ENCODE assay signal across 10 cellular contexts in genomic region chr2:100581265-100581612, GRCh38. TPM values are rescaled to one million over a fixed set of nuclear protein-coding genes. Genes with fewer than 3 reads are reported as not detected.
DNase-seq lines count a peak whose midpoint lies in the region; ATAC-seq and TF ChIP-seq lines count a peak whose summit lies in the region.
"Had no signal": no experiment of that assay in that cellular context is flagged by ENCODE, and none has a peak within 500 bp of the region (broad histone marks: within the 10 kb centered on the region; RNA-seq: fewer than 3 reads in every experiment).

No MANE protein-coding gene starts in this region.

- peak overlapping the region; percentile 49 for H3K4me2 ChIP-seq in DND-41 (ENCODE audit: insufficient read depth, low read length)

- peak overlapping the region; percentile 80 for H3K27ac ChIP-seq in DND-41 (ENCODE audit: low read length)

- H3K9me3 ChIP-seq in DND-41 (ENCODE audit: insufficient read depth, low read length, severe bottlenecking), result no peaks in the 10 kb centered on the region

- H3K4me3 Mint-ChIP-seq in activated T-helper 17 cell treated with anti-CD3 and anti-CD28 coated beads, Interleukin-2, amount 50 U/mL, for 72 hours, result peak overlapping the region; percentile 93
- peak overlapping the region; percentile 92 for H3K4me3 Mint-ChIP-seq in natural killer cell

- intact Hi-C loops in natural killer cell (cut with micrococcal nuclease), result loop anchor here (1.0 to 10.0 kb wide), 4 partner anchors 14 to 724 kb away; partner anchors contain the start of genes PDCL3, RNF149 and RPL31
- intact Hi-C loops in cardiac septum (cut with DNase I), result no loop called here

- H3K36me3 ChIP-seq in DND-41 (ENCODE audit: insufficient read depth, low read length), result peaks cover 12% of the 10 kb centered on the region

- no peaks in the 10 kb centered on the region for H4K20me1 ChIP-seq in DND-41 (ENCODE audit: insufficient read depth, low read length)

- no peak for TF ChIP-seq CTCF in DND-41 (IDR thresholded peaks at IDR 0.05; ENCODE audit: borderline replicate concordance, extremely low read depth, low read length, poor library complexity, severe bottlenecking)
- TF ChIP-seq CTCF in natural killer cell (IDR thresholded peaks at IDR 0.05), result no peak

- H3K9me3 Mint-ChIP-seq in activated T-helper 17 cell treated with anti-CD3 and anti-CD28 coated beads, Interleukin-2, amount 50 U/mL, for 72 hours, result no peaks in the 10 kb centered on the region
- no peaks in the 10 kb centered on the region for H3K9me3 Mint-ChIP-seq in natural killer cell

- peak overlapping the region; percentile 95 for H3K27ac Mint-ChIP-seq in activated T-helper 17 cell treated with anti-CD3 and anti-CD28 coated beads, Interleukin-2, amount 50 U/mL, for 72 hours
- peak overlapping the region; percentile 99 to 100 for H3K27ac Mint-ChIP-seq in natural killer cell

- H3K4me3 ChIP-seq in DND-41 (ENCODE audit: low read depth in 1 of 2, low read length in 2 of 2), result peak overlapping the region in 1 of 2 experiments; percentile 29; a peak in 2 of 4 replicates

- no peaks in the 10 kb centered on the region for H3K27me3 Mint-ChIP-seq in activated T-helper 17 cell treated with anti-CD3 and anti-CD28 coated beads, Interleukin-2, amount 50 U/mL, for 72 hours
- H3K27me3 Mint-ChIP-seq in natural killer cell (ENCODE audit: low read depth in 2 of 2), result no peaks in the 10 kb centered on the region

- H3K79me2 ChIP-seq in DND-41 (ENCODE audit: insufficient read depth, low read length), result no peaks in the 10 kb centered on the region

- peaks cover 23% of the 10 kb centered on the region for H3K4me1 ChIP-seq in DND-41 (ENCODE audit: insufficient read depth, low read length)

- peak overlapping the region; percentile 71 for H2AFZ ChIP-seq in DND-41 (ENCODE audit: low read depth, low read length)

- H3K27me3 ChIP-seq in DND-41 (ENCODE audit: insufficient read depth, low read length, poor library complexity), result no peaks in the 10 kb centered on the region

- peak overlapping the region; percentile 35 for H3K9ac ChIP-seq in DND-41 (ENCODE audit: low read depth, low read length)

- ATAC-seq in DND-41 (ENCODE audit: insufficient read depth, low read depth) (0 out of 3 replicates have a peak, but pooled peaks have one; percentile 7), HG02642 (IDR thresholded peaks at IDR 0.05; ENCODE audit: poor library complexity, unreplicated experiment) (peak; percentile 8), natural killer cell (peak; percentile 4 to 26 (median 26)), HG03139 (IDR thresholded peaks at IDR 0.05; ENCODE audit: unreplicated experiment) (no peak)
- ATAC-seq in activated T-helper 17 cell treated with anti-CD3 and anti-CD28 coated beads, Interleukin-2, amount 50 U/mL, for 72 hours (replicated peaks), result no peak

- peaks cover 31% of the 10 kb centered on the region for H3K4me1 Mint-ChIP-seq in activated T-helper 17 cell treated with anti-CD3 and anti-CD28 coated beads, Interleukin-2, amount 50 U/mL, for 72 hours
- peaks cover 37 to 46% of the 10 kb centered on the region in 2 donors for H3K4me1 Mint-ChIP-seq in natural killer cell

- DNase-seq in DND-41 (no peak), natural killer cell (no peak), NCI-H2029 (lab: John Stamatoyannopoulos, UW) (no peak), cardiac septum (ENCODE audit: low spot score) (no peak), kidney glomerular epithelial cell (lab: John Stamatoyannopoulos, UW) (no peak)
- DNase-seq: COR-L47, NCI-H510A treated with DMSO at 0.1 percent for 48 hours had no signal

- H3K36me3 Mint-ChIP-seq in activated T-helper 17 cell treated with anti-CD3 and anti-CD28 coated beads, Interleukin-2, amount 50 U/mL, for 72 hours (ENCODE audit: low read depth), result peaks cover 17% of the 10 kb centered on the region
- H3K36me3 Mint-ChIP-seq in natural killer cell, result no peaks in the 10 kb centered on the region

RNA-seq across cellular contexts. Expression of gene PDCL3, which starts 18.4 kb away (rescaled TPM):
- total RNA-seq in activated T-helper 17 cell treated with anti-CD3 and anti-CD28 coated beads, Interleukin-2, amount 50 U/mL, for 72 hours, result 10 to 100 TPM; 26.1 to 55.9 TPM
- total RNA-seq in natural killer cell (10 to 100 TPM; 22.3 to 27.3 (median 24.8) TPM), cardiac septum (26.7 TPM)

Comparison
In these comparisons a context has a peak if more than half of its experiments do, and no peak if none do; other contexts are left out.
1. ATAC-seq: peak in DND-41 (single experiment), HG02642 (single experiment) and natural killer cell (3 of 3); none in activated T-helper 17 cell treated with anti-CD3 and anti-CD28 coated beads, Interleukin-2, amount 50 U/mL, for 72 hours (single experiment) and HG03139 (single experiment).